In the genomic region with DNA sequence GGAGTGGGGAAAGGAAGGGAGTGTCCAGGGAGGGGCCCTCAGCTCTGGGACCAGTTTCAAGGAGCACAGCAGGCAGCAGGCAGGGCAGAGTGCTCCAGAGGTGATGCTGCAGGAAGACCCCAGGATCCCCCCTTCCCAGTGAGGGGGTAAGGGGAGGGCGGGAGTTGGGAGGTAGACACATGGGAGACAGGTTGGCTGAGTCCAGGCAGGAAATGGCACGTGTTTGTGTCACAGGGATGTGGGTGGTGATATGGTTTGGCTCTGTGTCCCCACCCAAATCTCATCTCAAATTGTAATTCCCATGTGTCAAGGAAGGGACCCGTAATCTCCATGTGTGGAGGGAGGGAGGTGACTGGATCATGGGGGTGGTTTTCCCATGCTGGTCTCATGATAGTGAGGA, we compare ENCODE assay signal across 28 cellular contexts. TPM values are rescaled to one million over a fixed set of nuclear protein-coding genes. Genes with fewer than 3 reads are reported as not detected.
DNase-seq lines count a peak whose midpoint lies in the region; ATAC-seq, FAIRE-seq and TF ChIP-seq lines count a peak whose summit lies in the region.
"Had no signal": no experiment of that assay in that cellular context is flagged by ENCODE, and none has a peak within 500 bp of the region (broad histone marks: within the 10 kb centered on the region; RNA-seq: fewer than 3 reads in every experiment).

No MANE protein-coding gene starts in this region.

- TF ChIP-seq CTCF in bronchial epithelial cell (IDR thresholded peaks at IDR 0.05; ENCODE audit: insufficient read depth, low read length, severe bottlenecking) (no peak), lower lobe of right lung (IDR thresholded peaks at IDR 0.05) (no peak), spleen (IDR thresholded peaks at IDR 0.05 in 8 of 11, conservative IDR thresholded peaks at IDR 0.05 in 3 of 11) (no peak)

- H3K4me3 ChIP-seq in bronchial epithelial cell (ENCODE audit: low read depth, low read length) (no peak overlapping the region), lower lobe of right lung (no peak overlapping the region), spleen (no peak overlapping the region)
- H3K4me3 ChIP-seq: K562 had no signal

- H3K9me3 ChIP-seq in lower lobe of right lung (no peaks in the 10 kb centered on the region), spleen (peaks cover 0 to 10% (median 0%) of the 10 kb centered on the region in 8 donors)
- H3K9me3 ChIP-seq: BE2C had no signal

- no peak for ATAC-seq in lower lobe of right lung
- ATAC-seq in HG03457 (IDR thresholded peaks at IDR 0.05; ENCODE audit: unreplicated experiment): no peak
- ATAC-seq: HCT116, K562 had no signal

- no peak for TF ChIP-seq POLR2A in spleen (IDR thresholded peaks at IDR 0.05)

- intact Hi-C loops in lower lobe of right lung (cut with DNase I): no loop called here
- intact Hi-C loops in spleen (cut with DNase I; ENCODE audit: low total_unique reads): no loop called here

- FAIRE-seq in bronchial epithelial cell (lab: Jason Lieb, UNC): peak; percentile 55
- FAIRE-seq: GM12892, GM19239, K562, RCC 7860 had no signal

- 62 to 66% (median 64%) methylated on average over 3 of the region's 3 CpGs for WGBS in spleen, 5 donors

- no peaks in the 10 kb centered on the region for H3K4me1 ChIP-seq in lower lobe of right lung
- H3K4me1 ChIP-seq in spleen: no peaks in the 10 kb centered on the region
- H3K4me1 ChIP-seq: BE2C had no signal

- H3K36me3 ChIP-seq in bronchial epithelial cell (ENCODE audit: control insufficient read depth, insufficient read depth, low read length): no peaks in the 10 kb centered on the region
- no peaks in the 10 kb centered on the region for H3K36me3 ChIP-seq in lower lobe of right lung
- no peaks in the 10 kb centered on the region for H3K36me3 ChIP-seq in spleen
- H3K36me3 ChIP-seq: BE2C had no signal

- peak; percentile 4 for DNase-seq in activated naive CD4-positive, alpha-beta T cell treated with anti-CD3 and anti-CD28 coated beads, Interleukin-2, amount 50 U/mL, for 16 hours
- DNase-seq in activated naive CD4-positive, alpha-beta T cell (lab: John Stamatoyannopoulos, UW): no peak
- DNase-seq in bronchial epithelial cell (ENCODE audit: low read depth) (no peak), lower lobe of right lung (peak; percentile 19), spleen (peak; percentile 29), hypothalamus (lab: John Stamatoyannopoulos, UW) (no peak), SKM-1 treated with dmso at 0.1 percent for 144 hours (lab: John Stamatoyannopoulos, UW; ENCODE audit: unreplicated experiment) (no peak)
- DNase-seq: 8988T, ACHN, BE2C, DMS153, DND-41, Kasumi-1, NCI-H1092 treated with DMSO at 0.1 percent for 48 hours, NCI-H1436 treated with DMSO at 0.1 percent for 48 hours, NCI-H1930, NCI-H446, NCI-H524 treated with DMSO at 0.1 percent for 48 hours, NCI-H774 had no signal

- H3K27ac ChIP-seq in lower lobe of right lung (no peak overlapping the region), spleen (no peak overlapping the region)
- H3K27ac ChIP-seq: HL-60 had no signal

- H3K27me3 ChIP-seq in bronchial epithelial cell (ENCODE audit: control insufficient read depth, insufficient read depth, low read length) (peaks cover 3% of the 10 kb centered on the region), lower lobe of right lung (ENCODE audit: low read depth) (peaks cover 11% of the 10 kb centered on the region), spleen (replicated peaks in 1 of 7) (peaks cover 0 to 43% (median 0%) of the 10 kb centered on the region in 7 donors)

RNA-seq across cellular contexts. Expression of gene OTOS, which starts 25.2 kb away (rescaled TPM):
- not detected in 2 replicates for total RNA-seq in bronchial epithelial cell
- total RNA-seq in lower lobe of right lung: not detected
- not detected for total RNA-seq in spleen
- polyA plus RNA-seq in spleen: not detected
- total RNA-seq: H4, K562, M059J had no signal
- polyA plus RNA-seq: K562 had no signal

RNA-seq across cellular contexts. Expression of gene COPS9, which starts 29.5 kb away (rescaled TPM):
- total RNA-seq in bronchial epithelial cell: 35.0 and 79.2 TPM in 2 replicates
- total RNA-seq in lower lobe of right lung: 109 TPM
- total RNA-seq in spleen: 100 to 1,000 TPM in 2 of 7 donors, 10 to 100 TPM in 5; 74.7 to 154 (median 85.7) TPM
- polyA plus RNA-seq in spleen: 100 to 1,000 TPM; 273 to 441 (median 321) TPM

Comparison
In these comparisons a context has a peak if more than half of its experiments do, and no peak if none do; other contexts are left out.
1. DNase-seq: peak in activated naive CD4-positive, alpha-beta T cell treated with anti-CD3 and anti-CD28 coated beads, Interleukin-2, amount 50 U/mL, for 16 hours (single experiment), lower lobe of right lung (single experiment) and spleen (single experiment); none in activated naive CD4-positive, alpha-beta T cell (0 of 4), bronchial epithelial cell (single experiment), hypothalamus (0 of 51) and SKM-1 treated with dmso at 0.1 percent for 144 hours (single experiment).